In genomic region chr3:141011511-141012262, GRCh38 we compare ENCODE assay signal across 8 cellular contexts. TPM values are rescaled to one million over a fixed set of nuclear protein-coding genes. Genes with fewer than 3 reads are reported as not detected.
DNase-seq lines count a peak whose midpoint lies in the region; ATAC-seq and TF ChIP-seq lines count a peak whose summit lies in the region.

No MANE protein-coding gene starts in this region.

- H3K4me2 ChIP-seq in neural progenitor cell: no peak overlapping the region

- no peaks in the 10 kb centered on the region for H4K20me1 ChIP-seq in neural progenitor cell (ENCODE audit: low read depth)

- H2AFZ ChIP-seq in neural progenitor cell (replicated peaks): peak overlapping the region; percentile 95

- no peak for TF ChIP-seq POLR2A in stomach (IDR thresholded peaks at IDR 0.05)

- 17 to 20% (median 18%) methylated on average over 14 of the region's 14 CpGs for WGBS in stomach, 5 donors

- no peak overlapping the region for H3K9ac ChIP-seq in neural progenitor cell

- H3K36me3 Mint-ChIP-seq in CD4-positive, alpha-beta memory T cell: no peaks in the 10 kb centered on the region
- H3K36me3 Mint-ChIP-seq in activated T-cell treated with anti-CD3 and anti-CD28 coated beads, Interleukin-2, amount 50 U/mL, for 72 hours (ENCODE audit: insufficient read depth in 2 of 2): no peaks in the 10 kb centered on the region
- no peaks in the 10 kb centered on the region for H3K36me3 Mint-ChIP-seq in neural progenitor cell

- peak; percentile 95 for ATAC-seq in Panc1
- peak; percentile 94 for ATAC-seq in activated T-cell treated with anti-CD3 and anti-CD28 coated beads, Interleukin-2, amount 50 U/mL, for 72 hours (replicated peaks in 1 of 2)

- no peak for TF ChIP-seq EP300 in stomach (IDR thresholded peaks at IDR 0.05)

- in situ Hi-C loops in Panc1 (cut with HindIII; ENCODE audit: low pct_unique_long_range_greater_than_20kb, low sequenced_read_pairs): no loop called here

- no peaks in the 10 kb centered on the region for H3K79me2 ChIP-seq in neural progenitor cell (ENCODE audit: low read depth)

- peak overlapping the region in 1 of 7 donors; percentile 60 for H3K27ac Mint-ChIP-seq in CD4-positive, alpha-beta memory T cell
- no peak overlapping the region for H3K27ac Mint-ChIP-seq in activated T-cell treated with anti-CD3 and anti-CD28 coated beads, Interleukin-2, amount 50 U/mL, for 72 hours
- no peak overlapping the region for H3K27ac Mint-ChIP-seq in neural progenitor cell

- peaks cover 9 to 18% of the 10 kb centered on the region in 2 donors for H3K27me3 Mint-ChIP-seq in CD4-positive, alpha-beta memory T cell
- H3K27me3 Mint-ChIP-seq in activated T-cell treated with anti-CD3 and anti-CD28 coated beads, Interleukin-2, amount 50 U/mL, for 72 hours (ENCODE audit: low read depth): peaks cover 12% of the 10 kb centered on the region
- H3K27me3 Mint-ChIP-seq in neural progenitor cell (ENCODE audit: insufficient read depth, low read depth): peaks cover 8% of the 10 kb centered on the region

- no TSS peak for BruUV-seq in Panc1 (replicated peaks; lab: Mats Ljungman, UMichigan)

- H3K36me3 ChIP-seq in CD4-positive, alpha-beta memory T cell (ENCODE audit: insufficient read depth, low read length): no peaks in the 10 kb centered on the region
- H3K36me3 ChIP-seq in Panc1 (ENCODE audit: control insufficient read depth, insufficient read depth, low read length) (no peaks in the 10 kb centered on the region), neural progenitor cell (no peaks in the 10 kb centered on the region), stomach (no peaks in the 10 kb centered on the region)

- no peaks in the 10 kb centered on the region for H3K9me3 Mint-ChIP-seq in CD4-positive, alpha-beta memory T cell
- H3K9me3 Mint-ChIP-seq in activated T-cell treated with anti-CD3 and anti-CD28 coated beads, Interleukin-2, amount 50 U/mL, for 72 hours: no peaks in the 10 kb centered on the region
- H3K9me3 Mint-ChIP-seq in neural progenitor cell: peaks cover 9% of the 10 kb centered on the region

- H3K9me3 ChIP-seq in CD4-positive, alpha-beta memory T cell (ENCODE audit: control insufficient read depth in 1 of 2, low read length in 2 of 2): no peaks in the 10 kb centered on the region
- H3K9me3 ChIP-seq in Panc1 (ENCODE audit: control insufficient read depth, insufficient read depth, low read depth, low read length) (no peaks in the 10 kb centered on the region), neural progenitor cell (ENCODE audit: low read depth) (no peaks in the 10 kb centered on the region), stomach (no peaks in the 10 kb centered on the region)

- no peaks in the 10 kb centered on the region for H3K27me3 ChIP-seq in CD4-positive, alpha-beta memory T cell (ENCODE audit: insufficient read depth, low read length)
- H3K27me3 ChIP-seq in Panc1 (ENCODE audit: control insufficient read depth, insufficient read depth, low read length) (peaks cover 15% of the 10 kb centered on the region), neural progenitor cell (peaks cover 10% of the 10 kb centered on the region), stomach (peaks cover 0 to 3% (median 0%) of the 10 kb centered on the region in 3 donors)

- no peaks in the 10 kb centered on the region for H3K4me1 ChIP-seq in CD4-positive, alpha-beta memory T cell (ENCODE audit: insufficient read depth, low read length)
- no peaks in the 10 kb centered on the region for H3K4me1 ChIP-seq in Panc1 (ENCODE audit: control insufficient read depth, insufficient read depth, low read length)
- H3K4me1 ChIP-seq in neural progenitor cell: no peaks in the 10 kb centered on the region
- H3K4me1 ChIP-seq in stomach: peaks cover 0 to 8% (median 0%) of the 10 kb centered on the region in 4 donors

- intact Hi-C loops in CD4-positive, alpha-beta memory T cell (cut with micrococcal nuclease): loop anchor here (1.0 kb wide), 2 partner anchors 95 to 181 kb away; no protein-coding TSS in a partner anchor
- intact Hi-C loops in Panc1 (cut with micrococcal nuclease; ENCODE audit: unreplicated experiment) (loop anchor here (1.0 kb wide), 2 partner anchors 94 to 181 kb away; no protein-coding TSS in a partner anchor), stomach (cut with DNase I; ENCODE audit: low total_unique reads) (loop anchor here (10.0 kb wide), 1 partner anchor 93 kb away; no protein-coding TSS in a partner anchor)

- TF ChIP-seq CTCF in GM20000 (IDR thresholded peaks at IDR 0.05; ENCODE audit: extremely low read depth, missing control alignments) (peak; percentile 58), Panc1 (IDR thresholded peaks at IDR 0.05) (peak; percentile 94), fibroblast of pulmonary artery (IDR thresholded peaks at IDR 0.05; ENCODE audit: low read length, missing control alignments) (peak; percentile 89), neural progenitor cell (IDR thresholded peaks at IDR 0.05) (peak; percentile 94), stomach (IDR thresholded peaks at IDR 0.05) (peak in 5 of 7 experiments; percentile 42 to 65 (median 55))

- CTCF ChIA-PET in CD4-positive, alpha-beta memory T cell (lab: Charles Lee; ENCODE audit: partially characterized antibody): interaction anchor here (1.6 to 3.0 kb wide), 4 partner anchors 12 to 181 kb away, joined by 5 to 19 read pairs (median 8); no protein-coding TSS in a partner anchor
- CTCF ChIA-PET in Panc1 (lab: Charles Lee): no interaction called here

- H3K4me3 ChIP-seq in CD4-positive, alpha-beta memory T cell (ENCODE audit: low read length in 2 of 2): no peak overlapping the region
- no peak overlapping the region for H3K4me3 ChIP-seq in Jurkat, Clone E6-1 (ENCODE audit: low read length)
- H3K4me3 ChIP-seq in Panc1 (ENCODE audit: low read depth in 2 of 2, low read length in 2 of 2): no peak overlapping the region
- no peak overlapping the region for H3K4me3 ChIP-seq in fibroblast of pulmonary artery (replicated peaks; ENCODE audit: low read depth, low read length)
- no peak overlapping the region for H3K4me3 ChIP-seq in neural progenitor cell
- no peak overlapping the region for H3K4me3 ChIP-seq in stomach

- peak; percentile 51 to 62 (median 58) for DNase-seq in CD4-positive, alpha-beta memory T cell
- DNase-seq in GM20000 (ENCODE audit: low spot score) (peak; percentile 74), Panc1 (ENCODE audit: low read depth, low spot score) (peak; percentile 36), fibroblast of pulmonary artery (ENCODE audit: low read depth) (peak; percentile 62), neural progenitor cell (ENCODE audit: low spot score) (peak; percentile 92), stomach (peak; percentile 78)
- peak; percentile 70 for DNase-seq in Jurkat, Clone E6-1 (ENCODE audit: low read depth, low spot score)
- peak; percentile 85 to 86 for DNase-seq in activated T-cell treated with anti-CD3 and anti-CD28 coated beads, Interleukin-2, amount 50 U/mL, for 72 hours

- no peak overlapping the region for H3K27ac ChIP-seq in CD4-positive, alpha-beta memory T cell (ENCODE audit: low read depth, low read length)
- H3K27ac ChIP-seq in Panc1 (ENCODE audit: low read length) (no peak overlapping the region), neural progenitor cell (no peak overlapping the region), stomach (no peak overlapping the region)

- peaks cover 1 to 4% (median 4%) of the 10 kb centered on the region in 4 donors for H3K4me1 Mint-ChIP-seq in CD4-positive, alpha-beta memory T cell
- H3K4me1 Mint-ChIP-seq in activated T-cell treated with anti-CD3 and anti-CD28 coated beads, Interleukin-2, amount 50 U/mL, for 72 hours (ENCODE audit: low read depth): peaks cover 10% of the 10 kb centered on the region
- peaks cover 16% of the 10 kb centered on the region for H3K4me1 Mint-ChIP-seq in neural progenitor cell

- no peaks in the 10 kb centered on the region for H3F3A ChIP-seq in neural progenitor cell (ENCODE audit: low read depth)

- H3K4me3 Mint-ChIP-seq in CD4-positive, alpha-beta memory T cell: no peak overlapping the region
- H3K4me3 Mint-ChIP-seq in activated T-cell treated with anti-CD3 and anti-CD28 coated beads, Interleukin-2, amount 50 U/mL, for 72 hours: no peak overlapping the region
- H3K4me3 Mint-ChIP-seq in neural progenitor cell: no peak overlapping the region

- POLR2A ChIA-PET in CD4-positive, alpha-beta memory T cell (lab: Charles Lee; ENCODE audit: partially characterized antibody): no interaction called here
- POLR2A ChIA-PET in Panc1 (lab: Charles Lee): no interaction called here

RNA-seq across cellular contexts. Expression of gene SPSB4, which starts 39.5 kb away (rescaled TPM):
- total RNA-seq in CD4-positive, alpha-beta memory T cell: not detected
- not detected for polyA plus RNA-seq in CD4-positive, alpha-beta memory T cell
- 6.2 TPM for polyA plus RNA-seq in Jurkat, Clone E6-1 (2012; ENCODE audit: insufficient read depth, insufficient read length)
- total RNA-seq in Panc1 (2021; ENCODE audit: unreplicated experiment) (0.05 TPM), neural progenitor cell (ENCODE audit: low replicate concordance) (4.9 and 10.7 TPM in 2 replicates), stomach (1 to 10 TPM in 2 of 5 donors, not detected in 3; 1.8 to 2.4 TPM)
- 0.07 TPM for polyA plus RNA-seq in Panc1 (2012; ENCODE audit: insufficient read length)
- total RNA-seq in activated T-cell treated with anti-CD3 and anti-CD28 coated beads, Interleukin-2, amount 50 U/mL, for 72 hours: not detected
- polyA plus RNA-seq in stomach: under 1 TPM in 1 of 3 donors, not detected in 2; 0.05 TPM

Comparison
In these comparisons a context has a peak if more than half of its experiments do, and no peak if none do; other contexts are left out.
1. DNase-seq: peak in every context shown above with its lines; median percentile 92 in neural progenitor cell; 86 in activated T-cell treated with anti-CD3 and anti-CD28 coated beads, Interleukin-2, amount 50 U/mL, for 72 hours; 78 in stomach; 74 in GM20000; 70 in Jurkat, Clone E6-1; 62 in fibroblast of pulmonary artery; 58 in CD4-positive, alpha-beta memory T cell; 36 in Panc1.